In the genomic region with DNA sequence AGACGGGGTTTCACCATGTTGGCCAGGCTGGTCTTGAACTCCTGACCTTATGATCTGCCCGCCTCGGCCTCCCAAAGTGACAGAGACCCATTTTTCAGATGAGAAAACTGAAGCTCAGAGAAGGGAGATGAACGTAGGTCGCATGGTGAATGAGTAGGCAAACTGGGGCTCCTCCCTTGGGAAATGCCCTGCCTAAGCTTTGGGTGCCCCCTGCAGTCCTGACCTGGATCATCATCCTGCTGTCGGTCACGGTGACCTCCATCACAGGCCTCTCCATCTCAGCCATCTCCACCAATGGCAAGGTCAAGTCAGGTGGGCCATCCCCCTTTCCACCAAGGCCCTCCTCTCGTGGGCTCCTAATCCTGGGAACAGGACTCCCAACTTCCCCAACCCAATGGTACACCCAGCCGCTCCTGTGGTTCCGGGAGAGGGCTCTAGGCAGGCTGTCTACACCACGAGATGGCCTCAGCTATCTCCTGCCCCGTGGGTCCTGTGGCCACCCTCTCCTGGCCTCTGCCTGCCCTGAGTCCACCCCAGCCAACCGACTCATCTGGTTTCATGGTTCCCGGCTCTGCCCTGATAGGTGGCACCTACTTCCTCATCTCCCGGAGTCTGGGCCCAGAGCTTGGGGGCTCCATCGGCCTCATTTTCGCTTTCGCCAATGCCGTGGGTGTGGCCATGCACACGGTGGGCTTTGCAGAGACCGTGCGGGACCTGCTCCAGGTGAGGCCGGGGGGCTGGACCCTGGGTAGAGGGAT, we compare ENCODE assay signal across 8 cellular contexts. TPM values are rescaled to one million over a fixed set of nuclear protein-coding genes. Genes with fewer than 3 reads are reported as not detected.
A peak's percentile ranks its signal among the peaks of the same experiment; 100 is the strongest.
DNase-seq lines count a peak whose midpoint lies in the region; ATAC-seq, FAIRE-seq and TF ChIP-seq lines count a peak whose summit lies in the region.

No MANE protein-coding gene starts in this region.

- no peaks in the 10 kb centered on the region for H3K36me3 ChIP-seq in heart right ventricle
- no peaks in the 10 kb centered on the region for H3K36me3 ChIP-seq in OCI-LY1 (ENCODE audit: insufficient read depth, low read length)
- H3K36me3 ChIP-seq in endothelial cell of umbilical vein (ENCODE audit: control insufficient read depth in 2 of 2, extremely low read depth in 1 of 2, insufficient read depth in 2 of 2, low read length in 2 of 2), result no peaks in the 10 kb centered on the region

- intact Hi-C loops in Right ventricle myocardium inferior (cut with DNase I) (loop anchor here (5.0 kb wide), 2 partner anchors 48 to 63 kb away; a partner anchor contains a TSS), heart right ventricle (cut with DNase I) (loop anchor here (5.0 to 10.0 kb wide), 13 partner anchors 48 to 298 kb away; a partner anchor contains a TSS), endothelial cell of umbilical vein (cut with micrococcal nuclease) (loop anchor here (1.0 to 5.0 kb wide), 2 partner anchors 178 to 292 kb away; no protein-coding TSS in a partner anchor)

- H3K27me3 ChIP-seq in heart right ventricle (no peaks in the 10 kb centered on the region), OCI-LY1 (ENCODE audit: insufficient read depth, low read length) (no peaks in the 10 kb centered on the region), endothelial cell of umbilical vein (ENCODE audit: control insufficient read depth in 2 of 2, insufficient read depth in 2 of 2, low read length in 2 of 2) (no peaks in the 10 kb centered on the region)

- TF ChIP-seq POLR2A in endothelial cell of umbilical vein (IDR thresholded peaks at IDR 0.05; ENCODE audit: low read depth, low read length), result no peak

- H3F3A ChIP-seq in OCI-LY1 (ENCODE audit: insufficient read depth, low read length), result no peaks in the 10 kb centered on the region

- no peak overlapping the region for H2AFZ ChIP-seq in OCI-LY1 (ENCODE audit: low read length)
- H2AFZ ChIP-seq in endothelial cell of umbilical vein (ENCODE audit: low read depth, low read length), result no peak overlapping the region

- H3K4me1 ChIP-seq in heart right ventricle (peaks cover 0 to 10% (median 6%) of the 10 kb centered on the region in 9 donors), OCI-LY1 (ENCODE audit: insufficient read depth, low read length, severe bottlenecking) (peaks cover 22% of the 10 kb centered on the region), endothelial cell of umbilical vein (ENCODE audit: control insufficient read depth, extremely low read depth, insufficient read depth, low read length) (no peaks in the 10 kb centered on the region)

- H4K20me1 ChIP-seq in OCI-LY1 (ENCODE audit: insufficient read depth, low read length) (no peaks in the 10 kb centered on the region), endothelial cell of umbilical vein (replicated peaks; ENCODE audit: control insufficient read depth, extremely low read depth, insufficient read depth, low read length) (no peaks in the 10 kb centered on the region)

- H3K4me3 ChIP-seq in heart right ventricle, result no peak overlapping the region
- H3K4me3 ChIP-seq in OCI-LY1 (ENCODE audit: low read depth, low read length, poor library complexity, severe bottlenecking), result no peak overlapping the region
- no peak overlapping the region for H3K4me3 ChIP-seq in endothelial cell of umbilical vein (replicated peaks in 1 of 3; ENCODE audit: insufficient read depth in 1 of 3, low read depth in 1 of 3, low read length in 3 of 3)

- H3K9ac ChIP-seq in OCI-LY1 (ENCODE audit: low read length) (no peak overlapping the region), endothelial cell of umbilical vein (replicated peaks; ENCODE audit: extremely low read depth, insufficient read depth, low read length) (no peak overlapping the region)

- POLR2A ChIA-PET in endothelial cell of umbilical vein (lab: Charles Lee), result no interaction called here

- CTCF ChIA-PET in endothelial cell of umbilical vein (lab: Charles Lee), result interaction anchor here (0.6 to 2.4 kb wide), 17 partner anchors 10 to 176 kb away, joined by 3 to 47 read pairs (median 4); a partner anchor contains a TSS

- H3K4me2 ChIP-seq in OCI-LY1 (ENCODE audit: low read length) (peak overlapping the region; percentile 13; the same call in 1 of the 2 replicates), endothelial cell of umbilical vein (ENCODE audit: insufficient read depth, low read length) (no peak overlapping the region)

- dilution Hi-C loops in endothelial cell of umbilical vein (cut with MboI; ENCODE audit: extremely low pct_ligation_motif_present, low sequenced_read_pairs), result no loop called here

- TF ChIP-seq CTCF in heart right ventricle (IDR thresholded peaks at IDR 0.05), result peak in 1 of 9 donors; percentile 27
- TF ChIP-seq CTCF in OCI-LY1 (IDR thresholded peaks at IDR 0.05; ENCODE audit: low read length), result peak; percentile 52; the same call in 1 of the 2 replicates
- TF ChIP-seq CTCF in endothelial cell of umbilical vein (IDR thresholded peaks at IDR 0.05; ENCODE audit: extremely low read depth in 1 of 2, insufficient read depth in 1 of 2, low read depth in 1 of 2, low read length in 2 of 2), result peak; percentile 20 to 40

- H3K9me2 ChIP-seq in OCI-LY1 (ENCODE audit: low read depth, low read length), result no peaks in the 10 kb centered on the region

- DNase-seq in Right ventricle myocardium inferior (ENCODE audit: missing footprints), result peak; percentile 13
- no peak for DNase-seq in heart right ventricle
- no peak for DNase-seq in endothelial cell of umbilical vein (ENCODE audit: low read depth, low spot score)
- DNase-seq in stimulated activated naive CD8-positive, alpha-beta T cell treated with anti-CD3 and anti-CD28 coated beads, Interleukin-15, Interleukin-2, amounts not matched to agents 100 U/mL and 50 U/mL, for 24 hours, result peak; percentile 65
- DNase-seq in NCI-H1436 treated with DMSO at 0.1 percent for 48 hours (lab: John Stamatoyannopoulos, UW), result no peak
- DNase-seq in NCI-H2227 treated with DMSO at 0.1 percent for 48 hours (lab: John Stamatoyannopoulos, UW), result no peak

- H3K9me1 ChIP-seq in endothelial cell of umbilical vein (replicated peaks; ENCODE audit: control insufficient read depth, extremely low read depth, insufficient read depth, low read length), result no peaks in the 10 kb centered on the region

- BruUV-seq in endothelial cell of umbilical vein (replicated peaks; lab: Mats Ljungman, UMichigan), result no TSS peak

- H3K79me2 ChIP-seq in OCI-LY1 (ENCODE audit: insufficient read depth, low read length), result no peaks in the 10 kb centered on the region
- no peaks in the 10 kb centered on the region for H3K79me2 ChIP-seq in endothelial cell of umbilical vein (ENCODE audit: control insufficient read depth, insufficient read depth, low read length)

- no peaks in the 10 kb centered on the region for H3K9me3 ChIP-seq in heart right ventricle
- no peaks in the 10 kb centered on the region for H3K9me3 ChIP-seq in OCI-LY1 (ENCODE audit: low read length)
- no peaks in the 10 kb centered on the region for H3K9me3 ChIP-seq in endothelial cell of umbilical vein (replicated peaks; ENCODE audit: control insufficient read depth, insufficient read depth, low read length)

- ATAC-seq in Right ventricle myocardium inferior (no peak), heart right ventricle (no peak), HG03442 (IDR thresholded peaks at IDR 0.05; ENCODE audit: unreplicated experiment) (no peak)
- ATAC-seq in stimulated activated naive CD8-positive, alpha-beta T cell treated with anti-CD3 and anti-CD28 coated beads, Interleukin-15, Interleukin-2, amounts not matched to agents 100 U/mL and 50 U/mL, for 24 hours, result peak; percentile 64

- WGBS in heart right ventricle, 2 donors, result 87 to 88% methylated on average over 23 of the region's 23 CpGs

- H3K27ac ChIP-seq in heart right ventricle, result no peak overlapping the region
- no peak overlapping the region for H3K27ac ChIP-seq in OCI-LY1 (ENCODE audit: low read depth, low read length, poor library complexity, severe bottlenecking)
- no peak overlapping the region for H3K27ac ChIP-seq in endothelial cell of umbilical vein (ENCODE audit: insufficient read depth, low read depth, low read length)

- FAIRE-seq in endothelial cell of umbilical vein (lab: Jason Lieb, UNC), result no peak

TF ChIP-seq in endothelial cell of umbilical vein, 7 proteins besides CTCF, POLR2A, EP300 and RAD21:
- TF ChIP-seq, protein P1, sequence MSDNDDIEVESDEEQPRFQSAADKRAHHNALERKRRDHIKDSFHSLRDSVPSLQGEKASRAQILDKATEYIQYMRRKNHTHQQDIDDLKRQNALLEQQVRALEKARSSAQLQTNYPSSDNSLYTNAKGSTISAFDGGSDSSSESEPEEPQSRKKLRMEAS (IDR thresholded peaks at IDR 0.05; ENCODE audit: insufficient read depth, insufficient read length), result no peak
- TF ChIP-seq GATA2 (IDR thresholded peaks at IDR 0.05; ENCODE audit: insufficient read depth, insufficient read length, low read depth, low read length) (no peak), POLR2AphosphoS5 (IDR thresholded peaks at IDR 0.05; ENCODE audit: insufficient read depth, low read depth, low read length) (no peak), EZH2 (IDR thresholded peaks at IDR 0.05; ENCODE audit: borderline replicate concordance, low read depth, low read length, severe bottlenecking) (no peak), MYC (IDR thresholded peaks at IDR 0.05; ENCODE audit: low read depth, low read length) (no peak), FOS (IDR thresholded peaks at IDR 0.05; ENCODE audit: borderline replicate concordance, insufficient read depth, low read length) (no peak), JUN (IDR thresholded peaks at IDR 0.05; ENCODE audit: borderline replicate concordance, insufficient read depth, insufficient read length, low read depth) (no peak)
TF ChIP-seq in endothelial cell of umbilical vein: peak in this region for 0.

RNA-seq across cellular contexts. Expression of a gene that starts 4.7 kb away (rescaled TPM):
- total RNA-seq in Right ventricle myocardium inferior (not detected), heart right ventricle (not detected), endothelial cell of umbilical vein (not detected in 2 replicates)
- polyA plus RNA-seq in heart right ventricle (not detected), endothelial cell of umbilical vein (not detected in 2 replicates)
- polyA plus RNA-seq in endothelial cell of umbilical vein (2011; cell fraction: cytosol; rRNA removed), result not detected in 2 replicates
- polyA plus RNA-seq in endothelial cell of umbilical vein (2011; cell fraction: nucleus; rRNA removed), result not detected in 2 replicates
- polyA plus RNA-seq in endothelial cell of umbilical vein (2012), result not detected in 2 replicates
- polyA minus RNA-seq in endothelial cell of umbilical vein, result not detected in 2 replicates
- polyA minus RNA-seq in endothelial cell of umbilical vein (2011; cell fraction: cytosol; rRNA and poly(A)+ RNA removed), result 61.3 TPM
- 0.10 TPM in 2 replicates for polyA minus RNA-seq in endothelial cell of umbilical vein (2011; cell fraction: nucleus; rRNA and poly(A)+ RNA removed)

Comparison
In these comparisons a context has a peak if more than half of its experiments do, and no peak if none do; other contexts are left out.
1. DNase-seq: peak in Right ventricle myocardium inferior (single experiment) and stimulated activated naive CD8-positive, alpha-beta T cell treated with anti-CD3 and anti-CD28 coated beads, Interleukin-15, Interleukin-2, amounts not matched to agents 100 U/mL and 50 U/mL, for 24 hours (single experiment); none in heart right ventricle (0 of 2), endothelial cell of umbilical vein (single experiment), NCI-H1436 treated with DMSO at 0.1 percent for 48 hours (single experiment) and NCI-H2227 treated with DMSO at 0.1 percent for 48 hours (single experiment).